ENCODE assay signal across 13 cellular contexts in the genomic region with DNA sequence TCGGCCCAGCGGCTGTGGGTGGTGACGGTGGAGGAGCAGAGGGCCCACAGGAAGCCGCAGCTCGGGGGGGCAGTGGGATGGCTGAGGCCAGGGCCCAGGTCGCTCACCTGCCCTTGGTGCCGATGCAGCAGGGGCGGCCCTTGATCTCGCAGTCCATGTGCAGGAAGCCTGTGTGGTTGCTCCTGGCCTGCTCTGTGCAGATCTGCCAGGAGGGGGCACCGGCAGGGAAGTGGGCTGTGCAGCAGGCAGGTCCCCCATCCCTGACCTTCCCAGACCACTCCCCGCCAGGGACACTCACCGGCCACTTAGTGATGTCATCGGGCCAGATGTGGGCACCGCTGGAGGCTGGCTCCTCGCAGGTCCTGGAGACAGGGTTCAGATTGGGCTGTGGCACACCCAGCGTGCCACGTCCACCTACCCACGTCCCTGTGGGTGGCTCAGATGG. TPM values are rescaled to one million over a fixed set of nuclear protein-coding genes. Genes with fewer than 3 reads are reported as not detected.
A peak's percentile ranks its signal among the peaks of the same experiment; 100 is the strongest.
DNase-seq lines count a peak whose midpoint lies in the region; ATAC-seq and TF ChIP-seq lines count a peak whose summit lies in the region.
"Had no signal": no experiment of that assay in that cellular context is flagged by ENCODE, and none has a peak within 500 bp of the region (broad histone marks: within the 10 kb centered on the region; RNA-seq: fewer than 3 reads in every experiment).

No MANE protein-coding gene starts in this region.

- no peaks in the 10 kb centered on the region for H3K27me3 Mint-ChIP-seq in stimulated activated naive B cell treated with anti-CD40 and anti-IgM and Interleukin-4, amounts not matched to agents 10 μg/mL and 1 μg/mL and 100 μg/mL, for 72 hours
- H3K27me3 Mint-ChIP-seq in activated naive CD8-positive, alpha-beta T cell treated with anti-CD3 and anti-CD28 coated beads for 36 hours: no peaks in the 10 kb centered on the region

- ATAC-seq in Right ventricle myocardium inferior (no peak), left ventricle myocardium superior (no peak), HG03460 (IDR thresholded peaks at IDR 0.05; ENCODE audit: unreplicated experiment) (no peak)
- peak; percentile 44 to 53 for ATAC-seq in stimulated activated naive B cell treated with anti-CD40 and anti-IgM and Interleukin-4, amounts not matched to agents 10 μg/mL and 1 μg/mL and 100 μg/mL, for 72 hours (replicated peaks)

- intact Hi-C loops in Right ventricle myocardium inferior (cut with DNase I): no loop called here
- intact Hi-C loops in left ventricle myocardium superior (cut with micrococcal nuclease): no loop called here

- no peak for TF ChIP-seq POLR2A in NB4 (IDR thresholded peaks at IDR 0.05; ENCODE audit: extremely low read depth, insufficient read length)

- peaks cover 45 to 60% of the 10 kb centered on the region in 2 donors for H3K36me3 Mint-ChIP-seq in stimulated activated naive B cell treated with anti-CD40 and anti-IgM and Interleukin-4, amounts not matched to agents 10 μg/mL and 1 μg/mL and 100 μg/mL, for 72 hours
- no peaks in the 10 kb centered on the region for H3K36me3 Mint-ChIP-seq in activated naive CD8-positive, alpha-beta T cell treated with anti-CD3 and anti-CD28 coated beads for 36 hours
- H3K36me3 Mint-ChIP-seq: brain had no signal

- peak overlapping the region; percentile 85 for H3K27ac Mint-ChIP-seq in stimulated activated naive B cell treated with anti-CD40 and anti-IgM and Interleukin-4, amounts not matched to agents 10 μg/mL and 1 μg/mL and 100 μg/mL, for 72 hours
- no peak overlapping the region for H3K27ac Mint-ChIP-seq in activated naive CD8-positive, alpha-beta T cell treated with anti-CD3 and anti-CD28 coated beads for 36 hours
- H3K27ac Mint-ChIP-seq: brain had no signal

- DNase-seq in Right ventricle myocardium inferior (ENCODE audit: missing footprints) (peak; percentile 68), left ventricle myocardium superior (no peak), NB4 (ENCODE audit: low read depth) (peak; percentile 40), fibroblast of the aortic adventitia (ENCODE audit: low read depth) (no peak)
- DNase-seq in stimulated activated naive B cell treated with anti-CD40 and anti-IgM and Interleukin-4, amounts not matched to agents 10 μg/mL and 1 μg/mL and 100 μg/mL, for 72 hours: no peak
- DNase-seq in effector CD8-positive, alpha-beta T cell (lab: John Stamatoyannopoulos, UW): no peak
- no peak for DNase-seq in activated naive CD8-positive, alpha-beta T cell treated with anti-CD3 and anti-CD28 coated beads for 36 hours
- DNase-seq: DMS153, NCI-H446 treated with DMSO at 0.1 percent for 48 hours had no signal

- no peak overlapping the region for H3K4me3 Mint-ChIP-seq in stimulated activated naive B cell treated with anti-CD40 and anti-IgM and Interleukin-4, amounts not matched to agents 10 μg/mL and 1 μg/mL and 100 μg/mL, for 72 hours
- no peak overlapping the region for H3K4me3 Mint-ChIP-seq in activated naive CD8-positive, alpha-beta T cell treated with anti-CD3 and anti-CD28 coated beads for 36 hours
- H3K4me3 Mint-ChIP-seq: brain had no signal

- peaks cover 14 to 38% of the 10 kb centered on the region in 2 donors for H3K4me1 Mint-ChIP-seq in stimulated activated naive B cell treated with anti-CD40 and anti-IgM and Interleukin-4, amounts not matched to agents 10 μg/mL and 1 μg/mL and 100 μg/mL, for 72 hours
- no peaks in the 10 kb centered on the region for H3K4me1 Mint-ChIP-seq in activated naive CD8-positive, alpha-beta T cell treated with anti-CD3 and anti-CD28 coated beads for 36 hours
- H3K4me1 Mint-ChIP-seq: brain had no signal

- TF ChIP-seq CTCF in NB4 (IDR thresholded peaks at IDR 0.05; ENCODE audit: low read depth, low read length) (no peak), fibroblast of the aortic adventitia (IDR thresholded peaks at IDR 0.05; ENCODE audit: insufficient read depth, low read length) (peak; percentile 23)

- H3K9me3 Mint-ChIP-seq in stimulated activated naive B cell treated with anti-CD40 and anti-IgM and Interleukin-4, amounts not matched to agents 10 μg/mL and 1 μg/mL and 100 μg/mL, for 72 hours: no peaks in the 10 kb centered on the region
- no peaks in the 10 kb centered on the region for H3K9me3 Mint-ChIP-seq in activated naive CD8-positive, alpha-beta T cell treated with anti-CD3 and anti-CD28 coated beads for 36 hours

- H3K4me3 ChIP-seq in NB4 (ENCODE audit: low read depth, low read length) (no peak overlapping the region), fibroblast of the aortic adventitia (ENCODE audit: low read depth, low read length) (no peak overlapping the region)

RNA-seq across cellular contexts. Expression of a gene that starts 6.2 kb away (rescaled TPM):
- total RNA-seq in Right ventricle myocardium inferior (not detected), left ventricle myocardium superior (not detected), fibroblast of the aortic adventitia (ENCODE audit: low replicate concordance) (not detected in 2 replicates)
- under 1 TPM in 1 of 2 experiments, not detected in 1; 0.36 TPM for total RNA-seq in activated naive CD8-positive, alpha-beta T cell treated with anti-CD3 and anti-CD28 coated beads for 36 hours
- total RNA-seq: skeletal muscle tissue, temporal lobe had no signal

RNA-seq across cellular contexts. Expression of a gene that starts 20.6 kb away (rescaled TPM):
- 35.4 TPM for total RNA-seq in Right ventricle myocardium inferior
- total RNA-seq in left ventricle myocardium superior: 39.0 TPM
- total RNA-seq in fibroblast of the aortic adventitia (ENCODE audit: low replicate concordance): 13.2 and 16.3 TPM in 2 replicates
- total RNA-seq in activated naive CD8-positive, alpha-beta T cell treated with anti-CD3 and anti-CD28 coated beads for 36 hours: 10 to 100 TPM; 37.7 to 38.4 TPM

RNA-seq across cellular contexts. Expression of a gene that starts 27.7 kb away (rescaled TPM):
- 17.9 TPM for total RNA-seq in Right ventricle myocardium inferior
- 17.7 TPM for total RNA-seq in left ventricle myocardium superior
- 1.4 and 2.6 TPM in 2 replicates for total RNA-seq in fibroblast of the aortic adventitia (ENCODE audit: low replicate concordance)
- total RNA-seq in activated naive CD8-positive, alpha-beta T cell treated with anti-CD3 and anti-CD28 coated beads for 36 hours: 10 to 100 TPM; 20.7 to 22.2 TPM

Comparison
In these comparisons a context has a peak if more than half of its experiments do, and no peak if none do; other contexts are left out.
1. DNase-seq: peak in Right ventricle myocardium inferior (single experiment) and NB4 (single experiment); none in left ventricle myocardium superior (single experiment), fibroblast of the aortic adventitia (single experiment), stimulated activated naive B cell treated with anti-CD40 and anti-IgM and Interleukin-4, amounts not matched to agents 10 μg/mL and 1 μg/mL and 100 μg/mL, for 72 hours (single experiment), effector CD8-positive, alpha-beta T cell (single experiment) and activated naive CD8-positive, alpha-beta T cell treated with anti-CD3 and anti-CD28 coated beads for 36 hours (single experiment).
2. ATAC-seq: peak in stimulated activated naive B cell treated with anti-CD40 and anti-IgM and Interleukin-4, amounts not matched to agents 10 μg/mL and 1 μg/mL and 100 μg/mL, for 72 hours (2 of 2); none in Right ventricle myocardium inferior (single experiment), left ventricle myocardium superior (single experiment) and HG03460 (single experiment).